Comparison of ENCODE assay signal across 8 cellular contexts in genomic region chr4:159105761-159106243, GRCh38. TPM values are rescaled to one million over a fixed set of nuclear protein-coding genes. Genes with fewer than 3 reads are reported as not detected.
A peak's percentile ranks its signal among the peaks of the same experiment; 100 is the strongest.
DNase-seq lines count a peak whose midpoint lies in the region; ATAC-seq, FAIRE-seq and TF ChIP-seq lines count a peak whose summit lies in the region.

No MANE protein-coding gene starts in this region.

- peak overlapping the region; percentile 73 for H3K4me2 ChIP-seq in GM12878 (ENCODE audit: control insufficient read depth, insufficient read depth)

- H3K36me3 ChIP-seq in ES-I3 (ENCODE audit: insufficient read depth, low read length), result no peaks in the 10 kb centered on the region
- no peaks in the 10 kb centered on the region for H3K36me3 ChIP-seq in GM12878 (ENCODE audit: control insufficient read depth in 2 of 2, insufficient read depth in 2 of 2, low read length in 1 of 2)
- H3K36me3 ChIP-seq in lower lobe of right lung, result no peaks in the 10 kb centered on the region

- POLR2A ChIA-PET in GM12878 (lab: Charles Lee), result interaction anchor here (0.8 kb wide), 1 partner anchor 54 kb away, joined by 3 read pairs; no protein-coding TSS in a partner anchor

- intact Hi-C loops in GM12878 (cut with micrococcal nuclease; ENCODE audit: unreplicated experiment), result loop anchor here (1.0 to 5.0 kb wide), 4 partner anchors 55 to 245 kb away; no protein-coding TSS in a partner anchor
- intact Hi-C loops in lower lobe of right lung (cut with DNase I), result no loop called here

- no peaks in the 10 kb centered on the region for H3K27me3 ChIP-seq in GM12878 (replicated peaks in 1 of 2; ENCODE audit: control insufficient read depth in 2 of 2, insufficient read depth in 2 of 2, low read length in 1 of 2)
- H3K27me3 ChIP-seq in lower lobe of right lung (ENCODE audit: low read depth), result no peaks in the 10 kb centered on the region

- H3K4me3 ChIP-seq in GM12878 (peak overlapping the region; percentile 71), lower lobe of right lung (peak overlapping the region; percentile 98)

- peak overlapping the region; percentile 98 for H3K4me3 Mint-ChIP-seq in type B pancreatic cell

- H3K9me3 ChIP-seq in ES-I3 (ENCODE audit: control insufficient read depth, insufficient read depth, low read length) (no peaks in the 10 kb centered on the region), GM12878 (replicated peaks; ENCODE audit: control insufficient read depth, insufficient read depth, low read length) (no peaks in the 10 kb centered on the region; the same call in 2 of the 3 replicates), lower lobe of right lung (no peaks in the 10 kb centered on the region)

- peaks cover 5% of the 10 kb centered on the region for H3K36me3 Mint-ChIP-seq in type B pancreatic cell

- H3K27ac Mint-ChIP-seq in type B pancreatic cell, result peak overlapping the region; percentile 93

- peak overlapping the region; percentile 17; the same call in 1 of the 2 replicates for H3K27ac ChIP-seq in GM12878 (ENCODE audit: control insufficient read depth, insufficient read depth)
- no peak overlapping the region for H3K27ac ChIP-seq in lower lobe of right lung

- H4K20me1 ChIP-seq in GM12878 (ENCODE audit: control insufficient read depth, insufficient read depth), result no peaks in the 10 kb centered on the region; the same call in 1 of the 2 replicates

- peak; percentile 28 for DNase-seq in KBM-7
- peak; percentile 57 for DNase-seq in GM12878 (ENCODE audit: low read depth, low spot score)
- DNase-seq in lower lobe of right lung, result no peak
- no peak for DNase-seq in type B pancreatic cell (ENCODE audit: extremely low spot score, unreplicated experiment)
- DNase-seq in NCI-H1436 treated with DMSO at 0.1 percent for 48 hours (lab: John Stamatoyannopoulos, UW), result no peak

- no peak for TF ChIP-seq RAD21 in GM12878 (IDR thresholded peaks at IDR 0.05; ENCODE audit: insufficient read depth, low read depth, low read length)

- TF ChIP-seq EP300 in GM12878 (IDR thresholded peaks at IDR 0.05; ENCODE audit: borderline replicate concordance in 1 of 2, control insufficient read depth in 1 of 2, low read depth in 2 of 2, low read length in 2 of 2), result peak; percentile 38 to 73; a peak in 2 of 4 replicates

- no peak for FAIRE-seq in GM12878 (lab: Jason Lieb, UNC)

- H3K27me3 Mint-ChIP-seq in type B pancreatic cell, result peaks cover 14% of the 10 kb centered on the region

- RAD21 ChIA-PET in GM12878 (lab: Charles Lee; ENCODE audit: unreplicated experiment), result interaction anchor here (0.8 to 2.5 kb wide), 6 partner anchors 9 to 90 kb away, joined by 3 to 13 read pairs (median 3); no protein-coding TSS in a partner anchor

- BruUV-seq in GM12878 (replicated peaks; lab: Mats Ljungman, UMichigan), result TSS peak; percentile 52

- H3K9ac ChIP-seq in ES-I3 (ENCODE audit: low read depth, low read length) (peak overlapping the region; percentile 39; the same call in 1 of the 2 replicates), GM12878 (ENCODE audit: control insufficient read depth, insufficient read depth, low read length) (peak overlapping the region; percentile 76; the same call in 1 of the 2 replicates)

- WGBS in GM12878 (ENCODE audit: insufficient coverage, insufficient replicate concordance, low lambda C conversion rate, missing lambda C conversion rate), result 62% methylated on average over 4 of the region's 4 CpGs

- no peak overlapping the region for H2AFZ ChIP-seq in GM12878 (ENCODE audit: control insufficient read depth, low read depth, low read length)

- SMC1A ChIA-PET in GM12878 (lab: Charles Lee; ENCODE audit: uncharacterized antibody, unreplicated experiment), result interaction anchor here (1.0 to 2.8 kb wide), 10 partner anchors 11 to 248 kb away, joined by 3 to 22 read pairs (median 5); no protein-coding TSS in a partner anchor

- peaks cover 75% of the 10 kb centered on the region for H3K79me2 ChIP-seq in GM12878 (ENCODE audit: control insufficient read depth, insufficient read depth, low read length)

- TF ChIP-seq CTCF in GM12878 (IDR thresholded peaks at IDR 0.05 in 2 of 3, conservative IDR thresholded peaks at IDR 0.05 in 1 of 3; ENCODE audit: control insufficient read depth in 2 of 3, extremely low read depth in 1 of 3, insufficient read depth in 1 of 3, low read depth in 3 of 3, low read length in 3 of 3), result no peak
- TF ChIP-seq CTCF in lower lobe of right lung (IDR thresholded peaks at IDR 0.05), result no peak
- no peak for TF ChIP-seq CTCF in type B pancreatic cell (conservative IDR thresholded peaks at IDR 0.05)

- ATAC-seq in GM12878 (peak; percentile 56), lower lobe of right lung (no peak), GM18505 (IDR thresholded peaks at IDR 0.05; ENCODE audit: unreplicated experiment) (no peak), HG03139 (IDR thresholded peaks at IDR 0.05; ENCODE audit: unreplicated experiment) (no peak)

- H3K9me3 Mint-ChIP-seq in type B pancreatic cell, result no peaks in the 10 kb centered on the region

- TF ChIP-seq POLR2A in GM12878 (IDR thresholded peaks at IDR 0.05; ENCODE audit: low read depth, low read length) (no peak), GM18505 (IDR thresholded peaks at IDR 0.05; ENCODE audit: borderline replicate concordance, extremely low read depth, insufficient read depth, insufficient read length) (no peak)

- CTCF ChIA-PET in GM12878 (lab: Yijun Ruan, JAX), result interaction anchor here (0.9 to 1.5 kb wide), 7 partner anchors 8 to 254 kb away, joined by 3 to 5 read pairs (median 4); no protein-coding TSS in a partner anchor

- peaks cover 10% of the 10 kb centered on the region; the same call in 1 of the 2 replicates for H3K4me1 ChIP-seq in ES-I3 (ENCODE audit: insufficient read depth, low read length)
- H3K4me1 ChIP-seq in GM12878 (ENCODE audit: control insufficient read depth, insufficient read depth, low read length), result peaks cover 14% of the 10 kb centered on the region
- H3K4me1 ChIP-seq in lower lobe of right lung, result peaks cover 45% of the 10 kb centered on the region

- peaks cover 39% of the 10 kb centered on the region for H3K4me1 Mint-ChIP-seq in type B pancreatic cell (ENCODE audit: unreplicated experiment)

- in situ Hi-C loops in KBM-7 (cut with MboI; ENCODE audit: low pct_unique_long_range_greater_than_20kb, low sequenced_read_pairs) (no loop called here), GM12878 (cut with MboI) (no loop called here)

TF ChIP-seq in GM12878, 131 proteins besides CTCF, POLR2A, EP300 and RAD21 (continues in another document):
- no peak for TF ChIP-seq ZBED1 (IDR thresholded peaks at IDR 0.05; ENCODE audit: borderline replicate concordance)
- TF ChIP-seq POU2F2 (IDR thresholded peaks at IDR 0.05; ENCODE audit: borderline replicate concordance, low read depth, low read length), result no peak
- TF ChIP-seq NRF1 (conservative IDR thresholded peaks at IDR 0.05; ENCODE audit: low read depth, low read length), result no peak
- TF ChIP-seq BCL3 (IDR thresholded peaks at IDR 0.05; ENCODE audit: borderline replicate concordance, insufficient read depth, low read depth, low read length, poor library complexity, severe bottlenecking), result no peak
- no peak for TF ChIP-seq SUPT20H (IDR thresholded peaks at IDR 0.05; ENCODE audit: borderline replicate concordance, control insufficient read depth, low read depth, low read length)
- no peak for TF ChIP-seq WRNIP1 (IDR thresholded peaks at IDR 0.05; ENCODE audit: borderline replicate concordance, low read depth, low read length)
- no peak for TF ChIP-seq CHD2 (IDR thresholded peaks at IDR 0.05; ENCODE audit: borderline replicate concordance, low read depth, low read length)

RNA-seq across cellular contexts. Expression of gene RAPGEF2, which starts 2.9 kb away (rescaled TPM):
- 63.3 and 67.6 TPM in 2 replicates for total RNA-seq in GM12878 (2013; cell fraction: nucleolus; rRNA removed)
- total RNA-seq in GM12878 (2014; rRNA removed) (3.7 and 5.6 TPM in 2 replicates), GM12878 (2014; rRNA removed; fragmentation: Illumina TruSeq; extraction: Trizol) (3.9 and 4.3 TPM in 2 replicates), GM12878 (2021) (2.6 TPM in 2 replicates), lower lobe of right lung (66.4 TPM), type B pancreatic cell (ENCODE audit: low replicate concordance) (34.6 and 40.6 TPM in 2 replicates)
- polyA plus RNA-seq in GM12878 (2011; ENCODE audit: low read depth), result 18.5 TPM
- polyA plus RNA-seq in GM12878 (2011; rRNA removed) (23.7 and 24.0 TPM in 2 replicates), GM12878 (2014; fragmentation: Illumina TruSeq; extraction: Trizol) (3.9 and 4.0 TPM in 2 replicates), GM12878 (2014; fragmentation: Nextera tagmentation; extraction: Ambion mirVana) (under 1 TPM; 0.31 to 0.44 TPM), GM12878 (2014; rRNA removed) (2.0 and 3.2 TPM in 2 replicates), GM12878 (2016; fragmentation: Nextera tagmentation; extraction: Ambion mirVana) (under 1 TPM; 0.54 to 0.67 TPM)
- polyA plus RNA-seq in GM12878 (2011; cell fraction: cytosol; rRNA removed), result 14.8 and 17.0 TPM in 2 replicates
- polyA plus RNA-seq in GM12878 (2011; cell fraction: nucleus; rRNA removed), result 22.8 and 28.1 TPM in 2 replicates
- polyA plus RNA-seq in GM12878 (2012), result 21.3 and 22.6 TPM in 2 replicates
- polyA minus RNA-seq in GM12878 (2011; rRNA and poly(A)+ RNA removed), result 51.5 and 62.2 TPM in 2 replicates
- polyA minus RNA-seq in GM12878 (2011; cell fraction: cytosol; rRNA and poly(A)+ RNA removed), result 9.5 and 12.0 TPM in 2 replicates
- polyA minus RNA-seq in GM12878 (2011; cell fraction: nucleus; rRNA and poly(A)+ RNA removed), result 30.8 and 41.6 TPM in 2 replicates

Comparison
In these comparisons a context has a peak if more than half of its experiments do, and no peak if none do; other contexts are left out.
1. DNase-seq: peak in KBM-7 (single experiment) and GM12878 (single experiment); none in lower lobe of right lung (single experiment), type B pancreatic cell (single experiment) and NCI-H1436 treated with DMSO at 0.1 percent for 48 hours (single experiment).